ENCODE assay signal across 1 cellular context in genomic region chr3:121545564-121546455, GRCh38.
A peak's percentile ranks its signal among the peaks of the same experiment; 100 is the strongest.
TF ChIP-seq lines count a peak whose summit lies in the region.

Gene POLQ, minus strand, starts transcription at chr3:121545988. Its CDS starts 111 bp downstream, at chr3:121545877.

TF ChIP-seq in HepG2, 621 proteins besides CTCF, POLR2A, EP300 and RAD21 (continued from another document and continues in another):
- peak; percentile 82; the same call in 1 of the 2 replicates for TF ChIP-seq ZNF142 (CRISPR knock-in tag; IDR thresholded peaks at IDR 0.05)
- no peak for TF ChIP-seq ZNF12 (CRISPR knock-in tag; IDR thresholded peaks at IDR 0.05)
- TF ChIP-seq DDIT3 (CRISPR knock-in tag; IDR thresholded peaks at IDR 0.05): no peak
- TF ChIP-seq ZFP90 (CRISPR knock-in tag; IDR thresholded peaks at IDR 0.05; ENCODE audit: borderline replicate concordance): 0 out of 2 replicates have a peak, but pooled peaks have one; percentile 60
- TF ChIP-seq ZNF205 (CRISPR knock-in tag; IDR thresholded peaks at IDR 0.05): no peak
- TF ChIP-seq ZNF451 (CRISPR knock-in tag; IDR thresholded peaks at IDR 0.05): peak; percentile 69
- peak; percentile 80 for TF ChIP-seq ZNF687 (CRISPR knock-in tag; IDR thresholded peaks at IDR 0.05)
- 0 out of 2 replicates have a peak, but pooled peaks have one; percentile 43 for TF ChIP-seq MXD4 (CRISPR knock-in tag; IDR thresholded peaks at IDR 0.05)
- TF ChIP-seq AGO2 (optimal IDR thresholded peaks at IDR 0.05; ENCODE audit: low read depth, low read length): no peak
- TF ChIP-seq POGK (CRISPR knock-in tag; conservative IDR thresholded peaks at IDR 0.05): 0 out of 2 replicates have a peak, but pooled peaks have one; percentile 60
- peak; percentile 98 for TF ChIP-seq HDAC1 (CRISPR knock-in tag; IDR thresholded peaks at IDR 0.05)
- TF ChIP-seq ISL2 (CRISPR knock-in tag; IDR thresholded peaks at IDR 0.05): peak; percentile 61; the same call in 1 of the 2 replicates
- TF ChIP-seq ZFX (CRISPR knock-in tag; IDR thresholded peaks at IDR 0.05; ENCODE audit: low read depth): peak; percentile 85
- no peak for TF ChIP-seq HNF4G (IDR thresholded peaks at IDR 0.05; ENCODE audit: borderline replicate concordance, low read depth, low read length)
- 0 out of 2 replicates have a peak, but pooled peaks have one; percentile 26 for TF ChIP-seq HNF4G (CRISPR knock-in tag; IDR thresholded peaks at IDR 0.05; ENCODE audit: borderline replicate concordance, low read depth)
- TF ChIP-seq GATAD2A (CRISPR knock-in tag; IDR thresholded peaks at IDR 0.05): peak; percentile 36; the same call in 1 of the 2 replicates
- TF ChIP-seq PHF20 (CRISPR knock-in tag; IDR thresholded peaks at IDR 0.05): peak; percentile 93
- 0 out of 2 replicates have a peak, but pooled peaks have one; percentile 29 for TF ChIP-seq ZNF124 (CRISPR knock-in tag; IDR thresholded peaks at IDR 0.05)
- peak; percentile 60 for TF ChIP-seq ZNF160 (CRISPR knock-in tag; IDR thresholded peaks at IDR 0.05)
- TF ChIP-seq ZFY (CRISPR knock-in tag; IDR thresholded peaks at IDR 0.05): peak; percentile 93
- TF ChIP-seq GABPA (IDR thresholded peaks at IDR 0.05; ENCODE audit: low read depth, low read length): peak; percentile 76
- TF ChIP-seq GABPA (CRISPR knock-in tag; IDR thresholded peaks at IDR 0.05; ENCODE audit: low read depth): peak; percentile 97
- TF ChIP-seq ARID5B (CRISPR knock-in tag; IDR thresholded peaks at IDR 0.05): peak; percentile 55; the same call in 1 of the 2 replicates
- TF ChIP-seq ETS1 (CRISPR knock-in tag; IDR thresholded peaks at IDR 0.05): no peak
- peak; percentile 19; the same call in 1 of the 2 replicates for TF ChIP-seq TGIF2 (CRISPR knock-in tag; IDR thresholded peaks at IDR 0.05)
- peak; percentile 71; the same call in 1 of the 2 replicates for TF ChIP-seq ZZZ3 (CRISPR knock-in tag; IDR thresholded peaks at IDR 0.05; ENCODE audit: borderline replicate concordance)
- TF ChIP-seq DMAP1 (CRISPR knock-in tag; IDR thresholded peaks at IDR 0.05): peak; percentile 74; the same call in 1 of the 2 replicates
- TF ChIP-seq ZNF574 (CRISPR knock-in tag; IDR thresholded peaks at IDR 0.05): peak; percentile 100
- TF ChIP-seq SIN3B (IDR thresholded peaks at IDR 0.05; ENCODE audit: low read length): peak; percentile 96
- no peak for TF ChIP-seq ZNF724P (CRISPR knock-in tag; IDR thresholded peaks at IDR 0.05; ENCODE audit: borderline replicate concordance)
- peak; percentile 70; the same call in 1 of the 2 replicates for TF ChIP-seq ZGPAT (CRISPR knock-in tag; IDR thresholded peaks at IDR 0.05)
- no peak for TF ChIP-seq ZNF672 (CRISPR knock-in tag; IDR thresholded peaks at IDR 0.05)
- peak; percentile 77; the same call in 1 of the 2 replicates for TF ChIP-seq CREB3 (CRISPR knock-in tag; IDR thresholded peaks at IDR 0.05)
- peak; percentile 43; the same call in 1 of the 2 replicates for TF ChIP-seq ZNF558 (CRISPR knock-in tag; IDR thresholded peaks at IDR 0.05; ENCODE audit: borderline replicate concordance)
